ENCODE assay signal across 17 cellular contexts in genomic region chr7:93016681-93017349, GRCh38.
DNase-seq lines count a peak whose midpoint lies in the region; ATAC-seq and TF ChIP-seq lines count a peak whose summit lies in the region.
"Had no signal": no experiment of that assay in that cellular context is flagged by ENCODE, and none has a peak within 500 bp of the region (broad histone marks: within the 10 kb centered on the region; RNA-seq: fewer than 3 reads in every experiment).

No MANE protein-coding gene starts in this region.

- DNase-seq in A673 (ENCODE audit: low spot score) = peak; percentile 40
- DNase-seq in HFFc6 = no peak
- no peak for DNase-seq in chondrocyte (ENCODE audit: low spot score)
- peak; percentile 27 for DNase-seq in myocyte (ENCODE audit: low read depth)
- no peak for DNase-seq in SHP77 (lab: John Stamatoyannopoulos, UW)
- no peak for DNase-seq in right atrium auricular region (ENCODE audit: low spot score)
- DNase-seq in iPS-NIHi7 (ENCODE audit: extremely low spot score) = no peak
- DNase-seq: ACHN; aorta; MG63; NCI-H2029; stimulated activated CD8-positive, alpha-beta memory T cell treated with anti-CD3 and anti-CD28 coated beads, Interleukin-4, amount 100 ng/mL, for 48 hours; testis had no signal

- H3K27ac ChIP-seq in A673 (ENCODE audit: low read depth, low read length, poor library complexity, severe bottlenecking) (no peak overlapping the region), right atrium auricular region (no peak overlapping the region)
- H3K27ac ChIP-seq: testis had no signal

- H3K27ac Mint-ChIP-seq in HFFc6 (peak overlapping the region; percentile 92), chondrocyte (ENCODE audit: unreplicated experiment) (peak overlapping the region; percentile 92)

- H3K36me3 Mint-ChIP-seq in HFFc6 (ENCODE audit: low read depth) (no peaks in the 10 kb centered on the region), chondrocyte (ENCODE audit: low read depth) (no peaks in the 10 kb centered on the region)

- H3K9me3 Mint-ChIP-seq in HFFc6 (no peaks in the 10 kb centered on the region), chondrocyte (ENCODE audit: low read depth) (no peaks in the 10 kb centered on the region)

- no peak overlapping the region for H3K4me3 ChIP-seq in A673 (ENCODE audit: low read depth, low read length, poor library complexity, severe bottlenecking)
- H3K4me3 ChIP-seq in right atrium auricular region = no peak overlapping the region
- H3K4me3 ChIP-seq: colonic mucosa, MG63, testis had no signal

- H3K4me1 Mint-ChIP-seq in HFFc6 (ENCODE audit: low read depth) = peaks cover 74% of the 10 kb centered on the region
- peaks cover 51% of the 10 kb centered on the region for H3K4me1 Mint-ChIP-seq in chondrocyte (ENCODE audit: low read depth)

- intact Hi-C loops in A673 (cut with micrococcal nuclease; ENCODE audit: unreplicated experiment) = no loop called here

- H3K36me3 ChIP-seq in A673 (ENCODE audit: insufficient read depth, low read length, poor library complexity, severe bottlenecking) (no peaks in the 10 kb centered on the region), right atrium auricular region (no peaks in the 10 kb centered on the region)
- H3K36me3 ChIP-seq: colonic mucosa, MG63 had no signal

- H3K9me3 ChIP-seq in A673 (ENCODE audit: low read depth, low read length, poor library complexity, severe bottlenecking) (no peaks in the 10 kb centered on the region), right atrium auricular region (no peaks in the 10 kb centered on the region)
- H3K9me3 ChIP-seq: colonic mucosa, MG63, testis had no signal

- BruUV-seq in A673 (replicated peaks; lab: Mats Ljungman, UMichigan) = no TSS peak

- no peak for TF ChIP-seq CTCF in A673 (conservative IDR thresholded peaks at IDR 0.05; ENCODE audit: low read depth, low read length)
- no peak for TF ChIP-seq CTCF in HFFc6 (IDR thresholded peaks at IDR 0.05)
- no peak for TF ChIP-seq CTCF in chondrocyte (IDR thresholded peaks at IDR 0.05)
- no peak for TF ChIP-seq CTCF in right atrium auricular region (IDR thresholded peaks at IDR 0.05)

- CTCF ChIA-PET in A673 (lab: Charles Lee) = no interaction called here

- H3K27me3 ChIP-seq in A673 (replicated peaks; ENCODE audit: insufficient read depth, low read depth, low read length, poor library complexity) (no peaks in the 10 kb centered on the region), right atrium auricular region (no peaks in the 10 kb centered on the region)
- H3K27me3 ChIP-seq: colonic mucosa, MG63, testis had no signal

- ATAC-seq in HG03378 (IDR thresholded peaks at IDR 0.05; ENCODE audit: unreplicated experiment) = no peak
- ATAC-seq: left lobe of liver had no signal

- POLR2A ChIA-PET in A673 (lab: Charles Lee; ENCODE audit: low non-redundant PET) = no interaction called here

- H3K4me3 Mint-ChIP-seq in HFFc6 (peak overlapping the region; percentile 68; the same call in 1 of the 2 replicates), chondrocyte (ENCODE audit: unreplicated experiment) (no peak overlapping the region)

- H3K27me3 Mint-ChIP-seq in HFFc6 (ENCODE audit: insufficient read depth) = no peaks in the 10 kb centered on the region; the same call in 1 of the 2 replicates
- no peaks in the 10 kb centered on the region for H3K27me3 Mint-ChIP-seq in chondrocyte (ENCODE audit: low read depth)
- H3K27me3 Mint-ChIP-seq: naive thymus-derived CD4-positive, alpha-beta T cell had no signal

- H3K4me1 ChIP-seq in A673 (ENCODE audit: insufficient read depth, low read length, poor library complexity, severe bottlenecking) (peaks cover 31% of the 10 kb centered on the region), right atrium auricular region (peaks cover 0 to 16% of the 10 kb centered on the region in 2 donors)
- H3K4me1 ChIP-seq: testis had no signal

Comparison
In these comparisons a context has a peak if more than half of its experiments do, and no peak if none do; other contexts are left out.
1. DNase-seq: peak in A673 (single experiment) and myocyte (single experiment); none in HFFc6 (single experiment), chondrocyte (single experiment), SHP77 (0 of 2), right atrium auricular region (single experiment) and iPS-NIHi7 (single experiment).